ENCODE assay signal across 27 cellular contexts in the genomic region with DNA sequence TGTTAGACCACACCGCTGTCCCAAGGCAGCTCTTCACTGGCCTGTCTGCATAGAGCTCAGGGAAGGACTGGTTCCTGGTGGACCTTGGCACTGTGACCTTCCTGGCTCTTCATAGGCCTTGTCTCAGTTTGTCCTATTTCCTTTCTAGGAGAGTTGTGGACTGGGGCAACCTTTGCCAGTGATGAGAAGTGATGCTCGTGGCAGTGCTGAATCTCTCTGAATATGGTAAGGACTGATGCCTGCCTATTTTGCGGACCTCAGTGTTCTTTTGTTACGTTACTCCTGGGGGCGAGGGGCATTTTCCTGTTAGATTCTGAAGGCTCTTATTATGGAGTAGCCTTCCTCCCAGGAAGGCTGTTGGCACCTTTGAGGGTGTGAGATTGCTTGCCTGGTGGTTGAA. TPM values are rescaled to one million over a fixed set of nuclear protein-coding genes. Genes with fewer than 3 reads are reported as not detected.
A peak's percentile ranks its signal among the peaks of the same experiment; 100 is the strongest.
DNase-seq lines count a peak whose midpoint lies in the region; ATAC-seq and TF ChIP-seq lines count a peak whose summit lies in the region.
"Had no signal": no experiment of that assay in that cellular context is flagged by ENCODE, and none has a peak within 500 bp of the region (broad histone marks: within the 10 kb centered on the region; RNA-seq: fewer than 3 reads in every experiment).

No MANE protein-coding gene starts in this region.

- peaks cover 0 to 2% (median 0%) of the 10 kb centered on the region in 7 donors for H3K9me3 Mint-ChIP-seq in CD4-positive, CD25-positive, alpha-beta regulatory T cell
- no peaks in the 10 kb centered on the region for H3K9me3 Mint-ChIP-seq in CD8-positive, alpha-beta T cell
- no peaks in the 10 kb centered on the region for H3K9me3 Mint-ChIP-seq in osteocyte (ENCODE audit: unreplicated experiment)
- H3K9me3 Mint-ChIP-seq in stimulated activated effector memory CD8-positive, alpha-beta T cell treated with anti-CD3 and anti-CD28 coated beads, Interleukin-12 subunit alpha, Interleukin-12 subunit beta, amount 100 ng/mL, for 72 hours: no peaks in the 10 kb centered on the region
- H3K9me3 Mint-ChIP-seq: CD8-positive, alpha-beta memory T cell; HFFc6 had no signal

- no peak for TF ChIP-seq CTCF in CD8-positive, alpha-beta T cell (IDR thresholded peaks at IDR 0.05)
- TF ChIP-seq CTCF in esophagus muscularis mucosa (IDR thresholded peaks at IDR 0.05) (no peak), osteocyte (IDR thresholded peaks at IDR 0.05) (no peak)

- peaks cover 6 to 61% (median 18%) of the 10 kb centered on the region in 4 donors for H3K4me1 Mint-ChIP-seq in CD4-positive, CD25-positive, alpha-beta regulatory T cell
- peaks cover 76% of the 10 kb centered on the region for H3K4me1 Mint-ChIP-seq in CD8-positive, alpha-beta T cell (ENCODE audit: low read depth)
- no peaks in the 10 kb centered on the region for H3K4me1 Mint-ChIP-seq in osteocyte (ENCODE audit: unreplicated experiment)
- H3K4me1 Mint-ChIP-seq in stimulated activated effector memory CD8-positive, alpha-beta T cell treated with anti-CD3 and anti-CD28 coated beads, Interleukin-12 subunit alpha, Interleukin-12 subunit beta, amount 100 ng/mL, for 72 hours: peaks cover 14% of the 10 kb centered on the region

- TF ChIP-seq EP300 in esophagus muscularis mucosa (IDR thresholded peaks at IDR 0.05): no peak

- POLR2A ChIA-PET in CD8-positive, alpha-beta T cell (lab: Charles Lee): interaction anchor here (6.2 kb wide), 1 partner anchor 25 kb away, joined by 44 read pairs; a partner anchor contains a TSS

- intact Hi-C loops in CD8-positive, alpha-beta T cell (cut with DNase I, micrococcal nuclease): no loop called here
- intact Hi-C loops in esophagus muscularis mucosa (cut with DNase I): no loop called here

- no peak overlapping the region for H3K4me3 Mint-ChIP-seq in CD4-positive, CD25-positive, alpha-beta regulatory T cell
- no peak overlapping the region for H3K4me3 Mint-ChIP-seq in CD8-positive, alpha-beta T cell
- no peak overlapping the region for H3K4me3 Mint-ChIP-seq in osteocyte (ENCODE audit: unreplicated experiment)
- H3K4me3 Mint-ChIP-seq in stimulated activated effector memory CD8-positive, alpha-beta T cell treated with anti-CD3 and anti-CD28 coated beads, Interleukin-12 subunit alpha, Interleukin-12 subunit beta, amount 100 ng/mL, for 72 hours: no peak overlapping the region
- H3K4me3 Mint-ChIP-seq: CD8-positive, alpha-beta memory T cell; HFFc6 had no signal

- DNase-seq in CD4-positive, CD25-positive, alpha-beta regulatory T cell: no peak
- DNase-seq in CD8-positive, alpha-beta T cell: no peak
- DNase-seq in esophagus muscularis mucosa (ENCODE audit: extremely low spot score) (peak; percentile 80), osteocyte (ENCODE audit: extremely low spot score, unreplicated experiment) (peak; percentile 25), DMS79 (lab: John Stamatoyannopoulos, UW) (no peak)
- DNase-seq in stimulated activated effector memory CD8-positive, alpha-beta T cell treated with anti-CD3 and anti-CD28 coated beads, Interleukin-12 subunit alpha, Interleukin-12 subunit beta, amount 100 ng/mL, for 72 hours (ENCODE audit: low spot score in 2 of 2): no peak
- DNase-seq: AML-193; Calu3; CD8-positive, alpha-beta memory T cell; GOT3; HFFc6; IMR-90; KG1; MG63; NCI-H1105 treated with DMSO at 0.1 percent for 48 hours; NCI-H146; NCI-H2029; NCI-H446; NCI-H524 treated with DMSO at 0.1 percent for 48 hours; NCI-H774; PC-3; SJCRH30 had no signal

- H3K27ac ChIP-seq in CD4-positive, CD25-positive, alpha-beta regulatory T cell (ENCODE audit: insufficient read depth, low read length, poor library complexity, severe bottlenecking): no peak overlapping the region
- no peak overlapping the region for H3K27ac ChIP-seq in CD8-positive, alpha-beta T cell (ENCODE audit: low read depth, low read length)
- no peak overlapping the region for H3K27ac ChIP-seq in esophagus muscularis mucosa (replicated peaks in 1 of 4)
- H3K27ac ChIP-seq: A549; BLaER1 treated with 17β-estradiol and CSF1 and Interleukin-3, amounts not matched to agents 10 nM and 100 nM; SJCRH30 had no signal

- H3K4me1 ChIP-seq in CD4-positive, CD25-positive, alpha-beta regulatory T cell (ENCODE audit: control insufficient read depth, insufficient read depth, low read length, poor library complexity, severe bottlenecking): no peaks in the 10 kb centered on the region
- H3K4me1 ChIP-seq in CD8-positive, alpha-beta T cell (ENCODE audit: insufficient read depth, low read length): peaks cover 54% of the 10 kb centered on the region
- peaks cover 0 to 16% (median 2%) of the 10 kb centered on the region in 4 donors for H3K4me1 ChIP-seq in esophagus muscularis mucosa
- H3K4me1 ChIP-seq: A549, HAP-1, SJCRH30 had no signal

- TF ChIP-seq POLR2A in esophagus muscularis mucosa (IDR thresholded peaks at IDR 0.05; ENCODE audit: low read depth): no peak

- H3K27ac Mint-ChIP-seq in CD4-positive, CD25-positive, alpha-beta regulatory T cell: peak overlapping the region; percentile 42 to 68 (median 60)
- H3K27ac Mint-ChIP-seq in CD8-positive, alpha-beta T cell: peak overlapping the region; percentile 88
- no peak overlapping the region for H3K27ac Mint-ChIP-seq in osteocyte (ENCODE audit: unreplicated experiment)
- H3K27ac Mint-ChIP-seq in stimulated activated effector memory CD8-positive, alpha-beta T cell treated with anti-CD3 and anti-CD28 coated beads, Interleukin-12 subunit alpha, Interleukin-12 subunit beta, amount 100 ng/mL, for 72 hours: no peak overlapping the region
- H3K27ac Mint-ChIP-seq: HFFc6 had no signal

- no peaks in the 10 kb centered on the region for H3K27me3 Mint-ChIP-seq in CD4-positive, CD25-positive, alpha-beta regulatory T cell
- no peaks in the 10 kb centered on the region for H3K27me3 Mint-ChIP-seq in CD8-positive, alpha-beta T cell (ENCODE audit: low read depth)
- H3K27me3 Mint-ChIP-seq in osteocyte (ENCODE audit: unreplicated experiment): no peaks in the 10 kb centered on the region
- H3K27me3 Mint-ChIP-seq: CD8-positive, alpha-beta memory T cell had no signal

- 88% methylated on average over 5 of the region's 5 CpGs for WGBS in esophagus muscularis mucosa

- peaks cover 46% of the 10 kb centered on the region for H3K36me3 Mint-ChIP-seq in CD4-positive, CD25-positive, alpha-beta regulatory T cell
- H3K36me3 Mint-ChIP-seq in CD8-positive, alpha-beta T cell: peaks cover 51% of the 10 kb centered on the region
- H3K36me3 Mint-ChIP-seq in osteocyte (ENCODE audit: unreplicated experiment): peaks cover 32% of the 10 kb centered on the region
- H3K36me3 Mint-ChIP-seq in stimulated activated effector memory CD8-positive, alpha-beta T cell treated with anti-CD3 and anti-CD28 coated beads, Interleukin-12 subunit alpha, Interleukin-12 subunit beta, amount 100 ng/mL, for 72 hours: peaks cover 45% of the 10 kb centered on the region

- peaks cover 51% of the 10 kb centered on the region for H3K36me3 ChIP-seq in CD4-positive, CD25-positive, alpha-beta regulatory T cell (ENCODE audit: control insufficient read depth, insufficient read depth, low read length)
- H3K36me3 ChIP-seq in CD8-positive, alpha-beta T cell (ENCODE audit: insufficient read depth, low read length): no peaks in the 10 kb centered on the region
- H3K36me3 ChIP-seq in esophagus muscularis mucosa: peaks cover 14 to 52% (median 40%) of the 10 kb centered on the region in 4 donors

- no peak for ATAC-seq in CD4-positive, CD25-positive, alpha-beta regulatory T cell (ENCODE audit: low read depth in 2 of 2)
- no peak for ATAC-seq in CD8-positive, alpha-beta T cell
- ATAC-seq in HG03196 (IDR thresholded peaks at IDR 0.05; ENCODE audit: unreplicated experiment): no peak
- ATAC-seq in stimulated activated effector memory CD8-positive, alpha-beta T cell treated with anti-CD3 and anti-CD28 coated beads, Interleukin-12 subunit alpha, Interleukin-12 subunit beta, amount 100 ng/mL, for 72 hours: no peak
- ATAC-seq: A549, PC-3, SK-N-SH treated with all-trans-retinoic acid at 6 μM for 48 hours had no signal

- H3K27me3 ChIP-seq in CD4-positive, CD25-positive, alpha-beta regulatory T cell (ENCODE audit: control insufficient read depth, insufficient read depth, low read length): no peaks in the 10 kb centered on the region
- H3K27me3 ChIP-seq in CD8-positive, alpha-beta T cell (ENCODE audit: insufficient read depth, low read length): no peaks in the 10 kb centered on the region
- no peaks in the 10 kb centered on the region for H3K27me3 ChIP-seq in esophagus muscularis mucosa
- H3K27me3 ChIP-seq: BLaER1 treated with 17β-estradiol and CSF1 and Interleukin-3, amounts not matched to agents 10 nM and 100 nM; MG63; SJCRH30 had no signal

- CTCF ChIA-PET in CD8-positive, alpha-beta T cell (lab: Charles Lee): interaction anchor here (1.4 kb wide), 1 partner anchor 18 kb away, joined by 3 read pairs; no protein-coding TSS in a partner anchor

- H3K9me3 ChIP-seq in CD4-positive, CD25-positive, alpha-beta regulatory T cell (ENCODE audit: control insufficient read depth in 2 of 2, low read length in 2 of 2): no peaks in the 10 kb centered on the region
- no peaks in the 10 kb centered on the region for H3K9me3 ChIP-seq in CD8-positive, alpha-beta T cell (ENCODE audit: low read length)
- H3K9me3 ChIP-seq in esophagus muscularis mucosa: no peaks in the 10 kb centered on the region
- H3K9me3 ChIP-seq: A549; BLaER1 treated with 17β-estradiol and CSF1 and Interleukin-3, amounts not matched to agents 10 nM and 100 nM; HAP-1; MG63; SJCRH30 had no signal

- no peak overlapping the region for H3K4me3 ChIP-seq in CD4-positive, CD25-positive, alpha-beta regulatory T cell (ENCODE audit: low read depth, low read length)
- H3K4me3 ChIP-seq in CD8-positive, alpha-beta T cell (ENCODE audit: low read depth, low read length): no peak overlapping the region
- no peak overlapping the region for H3K4me3 ChIP-seq in esophagus muscularis mucosa
- H3K4me3 ChIP-seq: A549; BLaER1 treated with 17β-estradiol and CSF1 and Interleukin-3, amounts not matched to agents 10 nM and 100 nM; HAP-1; MG63; SJCRH30 had no signal

RNA-seq across cellular contexts. Expression of a gene that starts 24.2 kb away (rescaled TPM):
- total RNA-seq in CD4-positive, CD25-positive, alpha-beta regulatory T cell: 116 TPM
- polyA plus RNA-seq in CD4-positive, CD25-positive, alpha-beta regulatory T cell: 1 to 10 TPM; 6.1 to 8.2 (median 7.1) TPM
- total RNA-seq in CD8-positive, alpha-beta T cell: 100 to 1,000 TPM; 104 to 118 TPM
- total RNA-seq in esophagus muscularis mucosa (10 to 100 TPM; 30.0 to 78.5 (median 49.2) TPM), osteocyte (53.4 and 55.6 TPM in 2 replicates)

RNA-seq across cellular contexts. Expression of a gene that starts 30.0 kb away (rescaled TPM):
- total RNA-seq in CD4-positive, CD25-positive, alpha-beta regulatory T cell: not detected
- polyA plus RNA-seq in CD4-positive, CD25-positive, alpha-beta regulatory T cell: not detected
- not detected for total RNA-seq in CD8-positive, alpha-beta T cell
- total RNA-seq in esophagus muscularis mucosa (not detected), osteocyte (not detected in 2 replicates)
- total RNA-seq: Calu3; CD8-positive, alpha-beta memory T cell; HFFc6; IMR-90; PC-3; SJCRH30 had no signal
- polyA plus RNA-seq: A549; CD8-positive, alpha-beta memory T cell; IMR-90 had no signal

RNA-seq across cellular contexts. Expression of a gene that starts 55.4 kb away (rescaled TPM):
- not detected for total RNA-seq in CD4-positive, CD25-positive, alpha-beta regulatory T cell
- not detected for polyA plus RNA-seq in CD4-positive, CD25-positive, alpha-beta regulatory T cell
- not detected for total RNA-seq in CD8-positive, alpha-beta T cell
- 1 to 10 TPM in 2 of 4 donors, not detected in 2; 1.1 to 1.5 TPM for total RNA-seq in esophagus muscularis mucosa
- total RNA-seq in osteocyte: not detected in 2 replicates
- total RNA-seq: CD8-positive, alpha-beta memory T cell; PC-3 had no signal
- polyA plus RNA-seq: CD8-positive, alpha-beta memory T cell had no signal

Comparison
In these comparisons a context has a peak if more than half of its experiments do, and no peak if none do; other contexts are left out.
1. DNase-seq: peak in esophagus muscularis mucosa (single experiment) and osteocyte (single experiment); none in CD4-positive, CD25-positive, alpha-beta regulatory T cell (0 of 3), CD8-positive, alpha-beta T cell (0 of 7), stimulated activated effector memory CD8-positive, alpha-beta T cell treated with anti-CD3 and anti-CD28 coated beads, Interleukin-12 subunit alpha, Interleukin-12 subunit beta, amount 100 ng/mL, for 72 hours (0 of 2) and DMS79 (single experiment).
2. H3K27ac Mint-ChIP-seq: peak in CD4-positive, CD25-positive, alpha-beta regulatory T cell (3 of 3) and CD8-positive, alpha-beta T cell (single experiment); none in osteocyte (single experiment) and stimulated activated effector memory CD8-positive, alpha-beta T cell treated with anti-CD3 and anti-CD28 coated beads, Interleukin-12 subunit alpha, Interleukin-12 subunit beta, amount 100 ng/mL, for 72 hours (single experiment).